Comparison of ENCODE assay signal across 8 cellular contexts in genomic region chr18:12271376-12272235, GRCh38. TPM values are rescaled to one million over a fixed set of nuclear protein-coding genes. Genes with fewer than 3 reads are reported as not detected.
A peak's percentile ranks its signal among the peaks of the same experiment; 100 is the strongest.
DNase-seq lines count a peak whose midpoint lies in the region; ATAC-seq, FAIRE-seq and TF ChIP-seq lines count a peak whose summit lies in the region.

No MANE protein-coding gene starts in this region.

- no peak for TF ChIP-seq CTCF in natural killer cell (IDR thresholded peaks at IDR 0.05)

- no peaks in the 10 kb centered on the region for H3K4me1 Mint-ChIP-seq in natural killer cell

- intact Hi-C loops in natural killer cell (cut with micrococcal nuclease): no loop called here

- H3K27ac Mint-ChIP-seq in natural killer cell: no peak overlapping the region

- peak; percentile 85 for FAIRE-seq in GM19239 (lab: Jason Lieb, UNC)

- no peaks in the 10 kb centered on the region for H3K9me3 Mint-ChIP-seq in natural killer cell

- H3K27me3 Mint-ChIP-seq in natural killer cell (ENCODE audit: low read depth in 2 of 2): peaks cover 0 to 12% of the 10 kb centered on the region in 2 donors

- DNase-seq in AML-193 (lab: John Stamatoyannopoulos, UW) (peak; percentile 23 to 32), GM19239 (ENCODE audit: insufficient read length, low spot score) (peak; percentile 87), HPDE6-E6E7 (ENCODE audit: extremely low spot score) (peak; percentile 87), NOMO-1 treated with DMSO at 0.1 percent for 48 hours (lab: John Stamatoyannopoulos, UW; ENCODE audit: unreplicated experiment) (peak; percentile 39), activated T-cell treated with anti-CD3 and anti-CD28 coated beads for 24 hours (ENCODE audit: low read depth) (peak; percentile 53), fibroblast of gingiva (ENCODE audit: low read depth) (peak; percentile 63), natural killer cell (peak; percentile 24), stromal cell of bone marrow (ENCODE audit: low read depth) (peak; percentile 67)

- peak in 1 of 3 donors; percentile 75 for ATAC-seq in natural killer cell

- H3K4me3 Mint-ChIP-seq in natural killer cell: peak overlapping the region; percentile 64

- H3K36me3 Mint-ChIP-seq in natural killer cell: no peaks in the 10 kb centered on the region

RNA-seq across cellular contexts. Expression of gene CIDEA, which starts 17.4 kb away (rescaled TPM):
- not detected for total RNA-seq in natural killer cell

RNA-seq across cellular contexts. Expression of gene TUBB6, which starts 36.4 kb away (rescaled TPM):
- 1 to 10 TPM in 2 of 3 donors, under 1 TPM in 1; 0.97 to 3.2 (median 2.8) TPM for total RNA-seq in natural killer cell

Comparison
In these comparisons a context has a peak if more than half of its experiments do, and no peak if none do; other contexts are left out.
1. DNase-seq: peak in every context shown above with its lines; median percentile 87 in GM19239; 87 in HPDE6-E6E7; 67 in stromal cell of bone marrow; 63 in fibroblast of gingiva; 53 in activated T-cell treated with anti-CD3 and anti-CD28 coated beads for 24 hours; 39 in NOMO-1 treated with DMSO at 0.1 percent for 48 hours; 28 in AML-193; 24 in natural killer cell.